25 cellular contexts compared by ENCODE assay signal in the genomic region with DNA sequence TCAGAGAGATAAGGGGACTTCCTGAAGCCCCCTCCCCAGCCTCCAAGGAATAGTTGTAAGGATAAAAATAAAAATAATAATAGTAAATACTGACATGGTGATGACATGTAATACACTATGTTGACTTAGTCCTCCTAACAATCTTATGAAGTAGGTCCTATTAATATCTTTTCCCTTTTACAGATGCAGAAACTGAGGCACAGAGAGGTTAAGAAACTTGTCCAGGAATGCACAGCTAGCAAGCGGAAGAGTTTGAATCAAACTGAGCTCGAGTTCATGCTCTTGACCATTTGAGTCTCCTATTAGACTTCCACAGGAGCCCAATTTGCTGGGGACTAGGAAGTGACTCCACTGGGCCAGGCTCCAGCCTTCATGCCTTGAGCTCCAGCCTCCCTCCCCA.
"Had no signal": no experiment of that assay in that cellular context is flagged by ENCODE, and none has a peak within 500 bp of the region (broad histone marks: within the 10 kb centered on the region; RNA-seq: fewer than 3 reads in every experiment).

No MANE protein-coding gene starts in this region.

- H3K9ac ChIP-seq: parathyroid adenoma had no signal

- H3K27me3 ChIP-seq: ovary, right lobe of liver, testis, upper lobe of left lung, vagina had no signal

- DNase-seq: naive B cell; nephron progenitor cell; occipital lobe; ovary; right cardiac atrium; sigmoid colon; small intestine; stimulated activated CD4-positive, alpha-beta T cell treated with anti-CD3 and anti-CD28 coated beads, Interleukin-12 subunit alpha, Interleukin-12 subunit beta, amount 100 ng/mL, for 4 hours; stimulated activated CD4-positive, alpha-beta T cell treated with anti-CD3 and anti-CD28 coated beads, Interleukin-1b, Interleukin-23, amount 100 ng/mL, for 48 hours; stimulated activated CD4-positive, alpha-beta T cell treated with anti-CD3 and anti-CD28 coated beads, Interleukin-4, amount 100 ng/mL, for 1 hour; stimulated activated CD4-positive, alpha-beta T cell treated with anti-CD3 and anti-CD28 coated beads, Interleukin-4, amount 100 ng/mL, for 4 hours; stimulated activated CD8-positive, alpha-beta memory T cell treated with anti-CD3 and anti-CD28 coated beads, Interleukin-4, amount 100 ng/mL, for 48 hours; stimulated activated naive CD4-positive, alpha-beta T cell; stimulated activated naive CD8-positive, alpha-beta T cell treated with anti-CD3 and anti-CD28 coated beads, Interleukin-15, amount 100 ng/mL, for 72 hours; stimulated activated naive CD8-positive, alpha-beta T cell treated with anti-CD3 and anti-CD28 coated beads, Interleukin-15, Interleukin-2, amounts not matched to agents 100 U/mL and 50 U/mL, for 24 hours; substantia nigra; testis; tibial artery; transverse colon; upper lobe of left lung had no signal

- H3K36me3 ChIP-seq: ovary, right lobe of liver, sigmoid colon, suprapubic skin, tibial artery, transverse colon, upper lobe of left lung, vagina had no signal

- H3K4me1 ChIP-seq: parathyroid adenoma, psoas muscle, right lobe of liver, sigmoid colon, suprapubic skin, testis, tibial artery, transverse colon, upper lobe of left lung, vagina had no signal

- H2AFZ ChIP-seq: parathyroid adenoma had no signal

- H3K4me3 ChIP-seq: ovary, psoas muscle, right lobe of liver, sigmoid colon, suprapubic skin, testis, tibial artery, transverse colon, upper lobe of left lung, vagina had no signal

- H3K27ac ChIP-seq: ovary, parathyroid adenoma, psoas muscle, right lobe of liver, sigmoid colon, suprapubic skin, testis, tibial artery, transverse colon, upper lobe of left lung, vagina had no signal

- H3K9me3 ChIP-seq: ovary, psoas muscle, right lobe of liver, sigmoid colon, suprapubic skin, testis, tibial artery, transverse colon, upper lobe of left lung, vagina had no signal
